ENCODE assay signal across 25 cellular contexts in genomic region chr3:47479826-47480160, GRCh38.
"Had no signal": no experiment of that assay in that cellular context is flagged by ENCODE, and none has a peak within 500 bp of the region (broad histone marks: within the 10 kb centered on the region; RNA-seq: fewer than 3 reads in every experiment).

No MANE protein-coding gene starts in this region.

- ATAC-seq: naive thymus-derived CD8-positive, alpha-beta T cell; natural killer cell treated with Interleukin-12 subunit alpha and Interleukin-12 subunit beta and Interleukin-15 and Interleukin-18, amount 100 ng/mL, for 72 hours; pancreas; psoas muscle; right cardiac atrium; right lobe of liver; stimulated activated effector memory CD8-positive, alpha-beta T cell treated with anti-CD3 and anti-CD28 coated beads, Interleukin-12 subunit alpha, Interleukin-12 subunit beta, amount 100 ng/mL, for 72 hours; stimulated activated naive B cell treated with anti-CD40 and anti-IgM and Interleukin-4, amounts not matched to agents 10 μg/mL and 1 μg/mL and 100 μg/mL, for 72 hours; upper lobe of right lung had no signal

- H3K27ac ChIP-seq: neutrophil, pancreas, psoas muscle, right lobe of liver, sigmoid colon, stomach, thoracic aorta, thyroid gland, tibial nerve, upper lobe of right lung, uterus had no signal

- H3K4me3 ChIP-seq: pancreas, psoas muscle, right lobe of liver, sigmoid colon, stomach, thoracic aorta, thyroid gland, tibial nerve, upper lobe of right lung, uterus had no signal

- H3K27me3 Mint-ChIP-seq: naive thymus-derived CD8-positive, alpha-beta T cell; natural killer cell treated with Interleukin-12 subunit alpha and Interleukin-12 subunit beta and Interleukin-15 and Interleukin-18, amount 100 ng/mL, for 72 hours; stimulated activated naive B cell treated with anti-CD40 and anti-IgM and Interleukin-4, amounts not matched to agents 10 μg/mL and 1 μg/mL and 100 μg/mL, for 72 hours; stimulated activated naive CD8-positive, alpha-beta T cell treated with anti-CD3 and anti-CD28 coated beads, Interleukin-15, Interleukin-2, amounts not matched to agents 100 ng/mL and 50 ng/mL, for 24 hours had no signal

- H3K36me3 ChIP-seq: neutrophil, pancreas, right lobe of liver, sigmoid colon, stomach, thoracic aorta, thyroid gland, tibial nerve, upper lobe of right lung, uterus had no signal

- H3K27ac Mint-ChIP-seq: naive thymus-derived CD8-positive, alpha-beta T cell; natural killer cell treated with Interleukin-12 subunit alpha and Interleukin-12 subunit beta and Interleukin-15 and Interleukin-18, amount 100 ng/mL, for 72 hours; nephron progenitor cell; stimulated activated effector memory CD8-positive, alpha-beta T cell treated with anti-CD3 and anti-CD28 coated beads, Interleukin-12 subunit alpha, Interleukin-12 subunit beta, amount 100 ng/mL, for 72 hours; stimulated activated naive B cell treated with anti-CD40 and anti-IgM and Interleukin-4, amounts not matched to agents 10 μg/mL and 1 μg/mL and 100 μg/mL, for 72 hours; stimulated activated naive CD8-positive, alpha-beta T cell treated with anti-CD3 and anti-CD28 coated beads, Interleukin-15, Interleukin-2, amounts not matched to agents 100 ng/mL and 50 ng/mL, for 24 hours had no signal

- H3K9me3 ChIP-seq: neutrophil, pancreas, psoas muscle, right lobe of liver, sigmoid colon, stomach, thoracic aorta, thyroid gland, tibial nerve, upper lobe of right lung, uterus had no signal

- H3K36me3 Mint-ChIP-seq: naive thymus-derived CD8-positive, alpha-beta T cell; natural killer cell treated with Interleukin-12 subunit alpha and Interleukin-12 subunit beta and Interleukin-15 and Interleukin-18, amount 100 ng/mL, for 72 hours had no signal

- H3K9me3 Mint-ChIP-seq: naive thymus-derived CD8-positive, alpha-beta T cell; natural killer cell treated with Interleukin-12 subunit alpha and Interleukin-12 subunit beta and Interleukin-15 and Interleukin-18, amount 100 ng/mL, for 72 hours; nephron progenitor cell; neural crest cell; stimulated activated effector memory CD8-positive, alpha-beta T cell treated with anti-CD3 and anti-CD28 coated beads, Interleukin-12 subunit alpha, Interleukin-12 subunit beta, amount 100 ng/mL, for 72 hours; stimulated activated naive B cell treated with anti-CD40 and anti-IgM and Interleukin-4, amounts not matched to agents 10 μg/mL and 1 μg/mL and 100 μg/mL, for 72 hours; stimulated activated naive CD8-positive, alpha-beta T cell treated with anti-CD3 and anti-CD28 coated beads, Interleukin-15, Interleukin-2, amounts not matched to agents 100 ng/mL and 50 ng/mL, for 24 hours had no signal

- H3K4me3 Mint-ChIP-seq: naive thymus-derived CD8-positive, alpha-beta T cell; natural killer cell treated with Interleukin-12 subunit alpha and Interleukin-12 subunit beta and Interleukin-15 and Interleukin-18, amount 100 ng/mL, for 72 hours; nephron progenitor cell; stimulated activated effector memory CD8-positive, alpha-beta T cell treated with anti-CD3 and anti-CD28 coated beads, Interleukin-12 subunit alpha, Interleukin-12 subunit beta, amount 100 ng/mL, for 72 hours; stimulated activated naive B cell treated with anti-CD40 and anti-IgM and Interleukin-4, amounts not matched to agents 10 μg/mL and 1 μg/mL and 100 μg/mL, for 72 hours; stimulated activated naive CD8-positive, alpha-beta T cell treated with anti-CD3 and anti-CD28 coated beads, Interleukin-15, Interleukin-2, amounts not matched to agents 100 ng/mL and 50 ng/mL, for 24 hours had no signal

- DNase-seq: naive thymus-derived CD8-positive, alpha-beta T cell; nephron progenitor cell; nucleus accumbens; pancreas; right cardiac atrium; right lobe of liver; stimulated activated CD4-positive, alpha-beta T cell treated with anti-CD3 and anti-CD28 coated beads, Interleukin-15, amount 100 ng/mL, for 24 hours; stimulated activated CD4-positive, alpha-beta T cell treated with anti-CD3 and anti-CD28 coated beads, Interleukin-2, amount 100 ng/mL, for 24 hours; stimulated activated CD4-positive, alpha-beta T cell treated with anti-CD3 and anti-CD28 coated beads, Interleukin-2, amount 100 ng/mL, for 48 hours; stimulated activated CD4-positive, alpha-beta T cell treated with anti-CD3 and anti-CD28 coated beads, Interleukin-4, amount 100 ng/mL, for 24 hours; stimulated activated naive B cell treated with anti-CD40 and anti-IgM and Interleukin-4, amounts not matched to agents 10 μg/mL and 1 μg/mL and 100 μg/mL, for 72 hours; stimulated activated naive CD4-positive, alpha-beta T cell treated with Interleukin-2 at 50 U/mL for 16 hours; stomach; thyroid gland; upper lobe of right lung; uterus had no signal

- H3K27me3 ChIP-seq: neutrophil, pancreas, right lobe of liver, sigmoid colon, stomach, thyroid gland, tibial nerve, upper lobe of right lung, uterus had no signal
